ENCODE assay signal across 16 cellular contexts in genomic region chr3:193207874-193208273, GRCh38. TPM values are rescaled to one million over a fixed set of nuclear protein-coding genes. Genes with fewer than 3 reads are reported as not detected.
"Had no signal": no experiment of that assay in that cellular context is flagged by ENCODE, and none has a peak within 500 bp of the region (broad histone marks: within the 10 kb centered on the region; RNA-seq: fewer than 3 reads in every experiment).

No MANE protein-coding gene starts in this region.

- H3K4me1 ChIP-seq: foreskin keratinocyte, spleen, upper lobe of right lung had no signal

- H3K36me3 ChIP-seq: spleen, stomach, upper lobe of right lung had no signal

- H3K4me3 ChIP-seq: lung, spleen, stomach, testis, upper lobe of right lung had no signal

- H3K9me3 ChIP-seq: spleen, stomach, testis, upper lobe of right lung had no signal

- DNase-seq: activated CD4-positive, CD25-positive, alpha-beta regulatory T cell treated with anti-CD3 and anti-CD28 coated beads, Interleukin-2, amount 50 U/mL, for 72 hours; activated naive CD4-positive, alpha-beta T cell treated with Interleukin-2 at 50 U/mL for 16 hours; anterior cingulate cortex; effector CD8-positive, alpha-beta T cell; foreskin keratinocyte; head of caudate nucleus; left cardiac atrium; midbrain; spleen; stomach; testis; upper lobe of right lung had no signal

- H3K27ac ChIP-seq: foreskin keratinocyte, spleen, stomach, testis, upper lobe of right lung had no signal

- ATAC-seq: foreskin keratinocyte, left cardiac atrium, sciatic nerve, upper lobe of right lung had no signal

- H3K27me3 ChIP-seq: foreskin keratinocyte, stomach, testis had no signal

RNA-seq across cellular contexts. Expression of gene PLAAT1, which starts 33.1 kb away (rescaled TPM):
- total RNA-seq: activated CD8-positive, alpha-beta memory T cell treated with anti-CD3 and anti-CD28 coated beads for 36 hours; myocyte had no signal
